8 cellular contexts compared by ENCODE assay signal in genomic region chr6:30716879-30717128, GRCh38. TPM values are rescaled to one million over a fixed set of nuclear protein-coding genes. Genes with fewer than 3 reads are reported as not detected.
DNase-seq lines count a peak whose midpoint lies in the region; ATAC-seq and TF ChIP-seq lines count a peak whose summit lies in the region.

No MANE protein-coding gene starts in this region.

- no peak for ATAC-seq in gastrocnemius medialis
- no peak for ATAC-seq in esophagus mucosa

- H3K4me3 ChIP-seq in GM12875 (ENCODE audit: low read depth, low read length), result peak overlapping the region; percentile 56
- peak overlapping the region; percentile 91 for H3K4me3 ChIP-seq in fibroblast of villous mesenchyme (ENCODE audit: low read depth, low read length)
- peak overlapping the region; percentile 69 to 91 (median 86) for H3K4me3 ChIP-seq in gastrocnemius medialis

- TF ChIP-seq CTCF in GM12875 (IDR thresholded peaks at IDR 0.05; ENCODE audit: borderline replicate concordance, insufficient read depth, low read depth, low read length) (no peak), VCaP (conservative IDR thresholded peaks at IDR 0.05) (no peak), fibroblast of villous mesenchyme (IDR thresholded peaks at IDR 0.05; ENCODE audit: insufficient read depth, low read depth, low read length) (no peak), gastrocnemius medialis (IDR thresholded peaks at IDR 0.05 in 4 of 5, conservative IDR thresholded peaks at IDR 0.05 in 1 of 5) (peak in 1 of 5 experiments; percentile 13)

- DNase-seq in fibroblast of villous mesenchyme (ENCODE audit: low read depth) (no peak), gastrocnemius medialis (no peak), hippocampal formation (lab: John Stamatoyannopoulos, UW) (no peak), GM19240 (ENCODE audit: insufficient read length, low spot score) (no peak), SK-N-DZ (ENCODE audit: low spot score) (no peak)

- no peaks in the 10 kb centered on the region for H3K9me3 ChIP-seq in gastrocnemius medialis

- no peak for TF ChIP-seq POLR2A in gastrocnemius medialis (IDR thresholded peaks at IDR 0.05)

- H3K36me3 ChIP-seq in gastrocnemius medialis, result peaks cover 0 to 29% of the 10 kb centered on the region in 2 donors

- intact Hi-C loops in gastrocnemius medialis (cut with DNase I; ENCODE audit: low total_unique reads), result loop anchor here (1.0 to 10.0 kb wide), 3 partner anchors 26 to 1478 kb away; partner anchors contain the start of genes GPSM3 and PBX2

- H3K27ac ChIP-seq in VCaP, result peak overlapping the region; percentile 89
- H3K27ac ChIP-seq in gastrocnemius medialis, result peak overlapping the region; percentile 94 to 99 (median 97)

- no peaks in the 10 kb centered on the region for H3K27me3 ChIP-seq in gastrocnemius medialis

- peaks cover 22 to 26% of the 10 kb centered on the region in 2 donors for H3K4me1 ChIP-seq in gastrocnemius medialis

- in situ Hi-C loops in gastrocnemius medialis (cut with MboI; ENCODE audit: low sequenced_read_pairs in 4 of 4), result no loop called here

RNA-seq across cellular contexts. Expression of gene MDC1, which starts 0.3 kb away (rescaled TPM):
- total RNA-seq in fibroblast of villous mesenchyme (3.2 and 4.7 TPM in 2 replicates), gastrocnemius medialis (1 to 10 TPM; 3.6 to 8.9 (median 6.2) TPM), esophagus mucosa (15.7 TPM)
- polyA plus RNA-seq in SK-N-DZ (2014; cell fraction: cytosol; rRNA removed), result 16.8 and 18.7 TPM in 2 replicates
- 28.1 and 83.2 TPM in 2 replicates for polyA plus RNA-seq in SK-N-DZ (2014; cell fraction: nucleus; rRNA removed)

RNA-seq across cellular contexts. Expression of gene TUBB, which starts 3.3 kb away (rescaled TPM):
- total RNA-seq in fibroblast of villous mesenchyme (590 and 713 TPM in 2 replicates), gastrocnemius medialis (100 to 1,000 TPM in 3 of 4 donors, 10 to 100 TPM in 1; 79.7 to 294 (median 193) TPM), esophagus mucosa (327 TPM)
- 1,702 and 1,814 TPM in 2 replicates for polyA plus RNA-seq in SK-N-DZ (2014; cell fraction: cytosol; rRNA removed)
- 586 and 640 TPM in 2 replicates for polyA plus RNA-seq in SK-N-DZ (2014; cell fraction: nucleus; rRNA removed)

RNA-seq across cellular contexts. Expression of gene FLOT1, which starts 25.7 kb away (rescaled TPM):
- total RNA-seq in fibroblast of villous mesenchyme (107 and 119 TPM in 2 replicates), gastrocnemius medialis (100 to 1,000 TPM in 3 of 4 donors, 10 to 100 TPM in 1; 96.9 to 127 (median 117) TPM), esophagus mucosa (75.0 TPM)
- 156 and 180 TPM in 2 replicates for polyA plus RNA-seq in SK-N-DZ (2014; cell fraction: cytosol; rRNA removed)
- polyA plus RNA-seq in SK-N-DZ (2014; cell fraction: nucleus; rRNA removed), result 130 and 150 TPM in 2 replicates

RNA-seq across cellular contexts. Expression of gene NRM, which starts 26.0 kb away (rescaled TPM):
- total RNA-seq in fibroblast of villous mesenchyme, result 3.5 and 5.5 TPM in 2 replicates
- 1 to 10 TPM in 3 of 4 donors, under 1 TPM in 1; 0.32 to 2.0 (median 1.4) TPM for total RNA-seq in gastrocnemius medialis
- 12.7 TPM for total RNA-seq in esophagus mucosa
- polyA plus RNA-seq in SK-N-DZ (2014; cell fraction: cytosol; rRNA removed), result 27.6 and 35.7 TPM in 2 replicates
- 26.0 and 29.3 TPM in 2 replicates for polyA plus RNA-seq in SK-N-DZ (2014; cell fraction: nucleus; rRNA removed)

RNA-seq across cellular contexts. Expression of gene IER3, which starts 27.5 kb away (rescaled TPM):
- 132 and 187 TPM in 2 replicates for total RNA-seq in fibroblast of villous mesenchyme
- total RNA-seq in gastrocnemius medialis, result 1 to 10 TPM in 3 of 4 donors, under 1 TPM in 1; 0.24 to 2.0 (median 1.4) TPM
- total RNA-seq in esophagus mucosa, result 74.3 TPM
- 2.7 and 4.1 TPM in 2 replicates for polyA plus RNA-seq in SK-N-DZ (2014; cell fraction: cytosol; rRNA removed)
- 1.2 and 3.6 TPM in 2 replicates for polyA plus RNA-seq in SK-N-DZ (2014; cell fraction: nucleus; rRNA removed)
